ENCODE assay signal across 1 cellular context in the genomic region with DNA sequence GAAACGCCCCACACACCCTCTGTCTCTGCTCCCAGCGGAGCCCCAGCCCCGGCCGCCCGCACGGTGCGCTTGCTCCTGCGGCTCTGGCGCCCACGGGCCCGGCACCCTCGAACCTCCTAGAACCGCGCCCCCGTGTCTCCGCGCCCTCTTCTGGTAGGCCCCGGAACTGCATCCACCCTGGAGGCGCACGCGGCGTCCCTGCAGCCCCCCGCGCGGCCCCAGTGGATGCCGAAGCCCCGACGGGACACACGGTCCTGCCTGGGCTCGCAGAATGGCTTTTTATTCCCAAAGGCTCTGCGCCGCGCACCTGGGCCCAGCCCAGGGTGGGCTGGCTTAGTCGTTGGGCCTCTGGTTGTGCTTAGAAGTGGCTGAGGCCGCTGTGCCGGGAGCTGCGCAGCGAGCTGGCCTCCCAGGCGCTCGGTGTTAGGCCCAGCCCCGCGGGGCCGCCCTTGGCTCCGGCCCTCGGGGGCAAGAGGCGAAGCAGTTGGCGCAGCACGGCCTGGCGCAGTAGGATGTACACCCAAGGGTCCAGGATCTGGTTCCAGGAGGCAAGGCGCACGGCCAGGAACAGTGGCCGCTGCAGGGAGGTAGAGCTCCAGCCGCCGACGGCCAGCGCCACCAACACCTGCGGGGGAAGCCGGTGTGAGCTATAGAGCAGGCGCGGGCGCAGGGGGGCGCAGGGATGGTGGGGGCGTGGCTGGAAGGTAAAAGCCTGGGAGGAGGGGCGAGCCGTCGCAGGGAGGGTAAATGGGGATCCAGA.
TF ChIP-seq lines count a peak whose summit lies in the region.

No MANE protein-coding gene starts in this region.

TF ChIP-seq in HepG2, 621 proteins besides CTCF, POLR2A, EP300 and RAD21 (continued from another document and continues in another):
- TF ChIP-seq, protein P1, sequence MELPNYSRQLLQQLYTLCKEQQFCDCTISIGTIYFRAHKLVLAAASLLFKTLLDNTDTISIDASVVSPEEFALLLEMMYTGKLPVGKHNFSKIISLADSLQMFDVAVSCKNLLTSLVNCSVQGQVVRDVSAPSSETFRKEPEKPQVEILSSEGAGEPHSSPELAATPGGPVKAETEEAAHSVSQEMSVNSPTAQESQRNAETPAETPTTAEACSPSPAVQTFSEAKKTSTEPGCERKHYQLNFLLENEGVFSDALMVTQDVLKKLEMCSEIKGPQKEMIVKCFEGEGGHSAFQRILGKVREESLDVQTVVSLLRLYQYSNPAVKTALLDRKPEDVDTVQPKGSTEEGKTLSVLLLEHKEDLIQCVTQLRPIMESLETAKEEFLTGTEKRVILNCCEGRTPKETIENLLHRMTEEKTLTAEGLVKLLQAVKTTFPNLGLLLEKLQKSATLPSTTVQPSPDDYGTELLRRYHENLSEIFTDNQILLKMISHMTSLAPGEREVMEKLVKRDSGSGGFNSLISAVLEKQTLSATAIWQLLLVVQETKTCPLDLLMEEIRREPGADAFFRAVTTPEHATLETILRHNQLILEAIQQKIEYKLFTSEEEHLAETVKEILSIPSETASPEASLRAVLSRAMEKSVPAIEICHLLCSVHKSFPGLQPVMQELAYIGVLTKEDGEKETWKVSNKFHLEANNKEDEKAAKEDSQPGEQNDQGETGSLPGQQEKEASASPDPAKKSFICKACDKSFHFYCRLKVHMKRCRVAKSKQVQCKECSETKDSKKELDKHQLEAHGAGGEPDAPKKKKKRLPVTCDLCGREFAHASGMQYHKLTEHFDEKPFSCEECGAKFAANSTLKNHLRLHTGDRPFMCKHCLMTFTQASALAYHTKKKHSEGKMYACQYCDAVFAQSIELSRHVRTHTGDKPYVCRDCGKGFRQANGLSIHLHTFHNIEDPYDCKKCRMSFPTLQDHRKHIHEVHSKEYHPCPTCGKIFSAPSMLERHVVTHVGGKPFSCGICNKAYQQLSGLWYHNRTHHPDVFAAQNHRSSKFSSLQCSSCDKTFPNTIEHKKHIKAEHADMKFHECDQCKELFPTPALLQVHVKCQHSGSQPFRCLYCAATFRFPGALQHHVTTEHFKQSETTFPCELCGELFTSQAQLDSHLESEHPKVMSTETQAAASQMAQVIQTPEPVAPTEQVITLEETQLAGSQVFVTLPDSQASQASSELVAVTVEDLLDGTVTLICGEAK (IDR thresholded peaks at IDR 0.05) = no peak
- TF ChIP-seq, protein P1 (CRISPR knock-in tag; IDR thresholded peaks at IDR 0.05) = no peak
- TF ChIP-seq HNF4G (IDR thresholded peaks at IDR 0.05; ENCODE audit: borderline replicate concordance, low read depth, low read length) = no peak
- no peak for TF ChIP-seq HNF4G (CRISPR knock-in tag; IDR thresholded peaks at IDR 0.05; ENCODE audit: borderline replicate concordance, low read depth)
- TF ChIP-seq HNF4A (CRISPR knock-in tag; IDR thresholded peaks at IDR 0.05) = no peak
- TF ChIP-seq SMARCE1 (IDR thresholded peaks at IDR 0.05; ENCODE audit: borderline replicate concordance) = no peak
- TF ChIP-seq KLF6 (CRISPR knock-in tag; IDR thresholded peaks at IDR 0.05) = 0 out of 2 replicates have a peak, but pooled peaks have one; percentile 47
- TF ChIP-seq, protein P2, sequence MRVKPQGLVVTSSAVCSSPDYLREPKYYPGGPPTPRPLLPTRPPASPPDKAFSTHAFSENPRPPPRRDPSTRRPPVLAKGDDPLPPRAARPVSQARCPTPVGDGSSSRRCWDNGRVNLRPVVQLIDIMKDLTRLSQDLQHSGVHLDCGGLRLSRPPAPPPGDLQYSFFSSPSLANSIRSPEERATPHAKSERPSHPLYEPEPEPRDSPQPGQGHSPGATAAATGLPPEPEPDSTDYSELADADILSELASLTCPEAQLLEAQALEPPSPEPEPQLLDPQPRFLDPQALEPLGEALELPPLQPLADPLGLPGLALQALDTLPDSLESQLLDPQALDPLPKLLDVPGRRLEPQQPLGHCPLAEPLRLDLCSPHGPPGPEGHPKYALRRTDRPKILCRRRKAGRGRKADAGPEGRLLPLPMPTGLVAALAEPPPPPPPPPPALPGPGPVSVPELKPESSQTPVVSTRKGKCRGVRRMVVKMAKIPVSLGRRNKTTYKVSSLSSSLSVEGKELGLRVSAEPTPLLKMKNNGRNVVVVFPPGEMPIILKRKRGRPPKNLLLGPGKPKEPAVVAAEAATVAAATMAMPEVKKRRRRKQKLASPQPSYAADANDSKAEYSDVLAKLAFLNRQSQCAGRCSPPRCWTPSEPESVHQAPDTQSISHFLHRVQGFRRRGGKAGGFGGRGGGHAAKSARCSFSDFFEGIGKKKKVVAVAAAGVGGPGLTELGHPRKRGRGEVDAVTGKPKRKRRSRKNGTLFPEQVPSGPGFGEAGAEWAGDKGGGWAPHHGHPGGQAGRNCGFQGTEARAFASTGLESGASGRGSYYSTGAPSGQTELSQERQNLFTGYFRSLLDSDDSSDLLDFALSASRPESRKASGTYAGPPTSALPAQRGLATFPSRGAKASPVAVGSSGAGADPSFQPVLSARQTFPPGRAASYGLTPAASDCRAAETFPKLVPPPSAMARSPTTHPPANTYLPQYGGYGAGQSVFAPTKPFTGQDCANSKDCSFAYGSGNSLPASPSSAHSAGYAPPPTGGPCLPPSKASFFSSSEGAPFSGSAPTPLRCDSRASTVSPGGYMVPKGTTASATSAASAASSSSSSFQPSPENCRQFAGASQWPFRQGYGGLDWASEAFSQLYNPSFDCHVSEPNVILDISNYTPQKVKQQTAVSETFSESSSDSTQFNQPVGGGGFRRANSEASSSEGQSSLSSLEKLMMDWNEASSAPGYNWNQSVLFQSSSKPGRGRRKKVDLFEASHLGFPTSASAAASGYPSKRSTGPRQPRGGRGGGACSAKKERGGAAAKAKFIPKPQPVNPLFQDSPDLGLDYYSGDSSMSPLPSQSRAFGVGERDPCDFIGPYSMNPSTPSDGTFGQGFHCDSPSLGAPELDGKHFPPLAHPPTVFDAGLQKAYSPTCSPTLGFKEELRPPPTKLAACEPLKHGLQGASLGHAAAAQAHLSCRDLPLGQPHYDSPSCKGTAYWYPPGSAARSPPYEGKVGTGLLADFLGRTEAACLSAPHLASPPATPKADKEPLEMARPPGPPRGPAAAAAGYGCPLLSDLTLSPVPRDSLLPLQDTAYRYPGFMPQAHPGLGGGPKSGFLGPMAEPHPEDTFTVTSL (CRISPR knock-in tag; IDR thresholded peaks at IDR 0.05; ENCODE audit: borderline replicate concordance) = no peak
- TF ChIP-seq DR1 (CRISPR knock-in tag; IDR thresholded peaks at IDR 0.05) = no peak
- TF ChIP-seq, protein P3, sequence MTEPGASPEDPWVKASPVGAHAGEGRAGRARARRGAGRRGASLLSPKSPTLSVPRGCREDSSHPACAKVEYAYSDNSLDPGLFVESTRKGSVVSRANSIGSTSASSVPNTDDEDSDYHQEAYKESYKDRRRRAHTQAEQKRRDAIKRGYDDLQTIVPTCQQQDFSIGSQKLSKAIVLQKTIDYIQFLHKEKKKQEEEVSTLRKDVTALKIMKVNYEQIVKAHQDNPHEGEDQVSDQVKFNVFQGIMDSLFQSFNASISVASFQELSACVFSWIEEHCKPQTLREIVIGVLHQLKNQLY (CRISPR knock-in tag; IDR thresholded peaks at IDR 0.05) = no peak
- TF ChIP-seq, protein P4, sequence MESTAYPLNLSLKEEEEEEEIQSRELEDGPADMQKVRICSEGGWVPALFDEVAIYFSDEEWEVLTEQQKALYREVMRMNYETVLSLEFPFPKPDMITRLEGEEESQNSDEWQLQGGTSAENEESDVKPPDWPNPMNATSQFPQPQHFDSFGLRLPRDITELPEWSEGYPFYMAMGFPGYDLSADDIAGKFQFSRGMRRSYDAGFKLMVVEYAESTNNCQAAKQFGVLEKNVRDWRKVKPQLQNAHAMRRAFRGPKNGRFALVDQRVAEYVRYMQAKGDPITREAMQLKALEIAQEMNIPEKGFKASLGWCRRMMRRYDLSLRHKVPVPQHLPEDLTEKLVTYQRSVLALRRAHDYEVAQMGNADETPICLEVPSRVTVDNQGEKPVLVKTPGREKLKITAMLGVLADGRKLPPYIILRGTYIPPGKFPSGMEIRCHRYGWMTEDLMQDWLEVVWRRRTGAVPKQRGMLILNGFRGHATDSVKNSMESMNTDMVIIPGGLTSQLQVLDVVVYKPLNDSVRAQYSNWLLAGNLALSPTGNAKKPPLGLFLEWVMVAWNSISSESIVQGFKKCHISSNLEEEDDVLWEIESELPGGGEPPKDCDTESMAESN (CRISPR knock-in tag; conservative IDR thresholded peaks at IDR 0.05) = no peak
- TF ChIP-seq ZKSCAN8 (CRISPR knock-in tag; IDR thresholded peaks at IDR 0.05; ENCODE audit: borderline replicate concordance) = no peak
- TF ChIP-seq, protein P5, sequence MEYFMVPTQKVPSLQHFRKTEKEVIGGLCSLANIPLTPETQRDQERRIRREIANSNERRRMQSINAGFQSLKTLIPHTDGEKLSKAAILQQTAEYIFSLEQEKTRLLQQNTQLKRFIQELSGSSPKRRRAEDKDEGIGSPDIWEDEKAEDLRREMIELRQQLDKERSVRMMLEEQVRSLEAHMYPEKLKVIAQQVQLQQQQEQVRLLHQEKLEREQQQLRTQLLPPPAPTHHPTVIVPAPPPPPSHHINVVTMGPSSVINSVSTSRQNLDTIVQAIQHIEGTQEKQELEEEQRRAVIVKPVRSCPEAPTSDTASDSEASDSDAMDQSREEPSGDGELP (IDR thresholded peaks at IDR 0.05; ENCODE audit: borderline replicate concordance, low read depth) = no peak
- no peak for TF ChIP-seq RARG (CRISPR knock-in tag; IDR thresholded peaks at IDR 0.05; ENCODE audit: low read depth)
- no peak for TF ChIP-seq GPN1 (CRISPR knock-in tag; IDR thresholded peaks at IDR 0.05; ENCODE audit: borderline replicate concordance)
- no peak for TF ChIP-seq YEATS2 (CRISPR knock-in tag; IDR thresholded peaks at IDR 0.05; ENCODE audit: borderline replicate concordance)
- no peak for TF ChIP-seq ZNF549 (CRISPR knock-in tag; IDR thresholded peaks at IDR 0.05)
- TF ChIP-seq, protein P6, sequence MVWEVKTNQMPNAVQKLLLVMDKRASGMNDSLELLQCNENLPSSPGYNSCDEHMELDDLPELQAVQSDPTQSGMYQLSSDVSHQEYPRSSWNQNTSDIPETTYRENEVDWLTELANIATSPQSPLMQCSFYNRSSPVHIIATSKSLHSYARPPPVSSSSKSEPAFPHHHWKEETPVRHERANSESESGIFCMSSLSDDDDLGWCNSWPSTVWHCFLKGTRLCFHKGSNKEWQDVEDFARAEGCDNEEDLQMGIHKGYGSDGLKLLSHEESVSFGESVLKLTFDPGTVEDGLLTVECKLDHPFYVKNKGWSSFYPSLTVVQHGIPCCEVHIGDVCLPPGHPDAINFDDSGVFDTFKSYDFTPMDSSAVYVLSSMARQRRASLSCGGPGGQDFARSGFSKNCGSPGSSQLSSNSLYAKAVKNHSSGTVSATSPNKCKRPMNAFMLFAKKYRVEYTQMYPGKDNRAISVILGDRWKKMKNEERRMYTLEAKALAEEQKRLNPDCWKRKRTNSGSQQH (CRISPR knock-in tag; IDR thresholded peaks at IDR 0.05; ENCODE audit: low read depth) = no peak
- no peak for TF ChIP-seq ELF3 (CRISPR knock-in tag; IDR thresholded peaks at IDR 0.05)
- no peak for TF ChIP-seq RCOR2 (CRISPR knock-in tag; IDR thresholded peaks at IDR 0.05)
- TF ChIP-seq, protein P7, sequence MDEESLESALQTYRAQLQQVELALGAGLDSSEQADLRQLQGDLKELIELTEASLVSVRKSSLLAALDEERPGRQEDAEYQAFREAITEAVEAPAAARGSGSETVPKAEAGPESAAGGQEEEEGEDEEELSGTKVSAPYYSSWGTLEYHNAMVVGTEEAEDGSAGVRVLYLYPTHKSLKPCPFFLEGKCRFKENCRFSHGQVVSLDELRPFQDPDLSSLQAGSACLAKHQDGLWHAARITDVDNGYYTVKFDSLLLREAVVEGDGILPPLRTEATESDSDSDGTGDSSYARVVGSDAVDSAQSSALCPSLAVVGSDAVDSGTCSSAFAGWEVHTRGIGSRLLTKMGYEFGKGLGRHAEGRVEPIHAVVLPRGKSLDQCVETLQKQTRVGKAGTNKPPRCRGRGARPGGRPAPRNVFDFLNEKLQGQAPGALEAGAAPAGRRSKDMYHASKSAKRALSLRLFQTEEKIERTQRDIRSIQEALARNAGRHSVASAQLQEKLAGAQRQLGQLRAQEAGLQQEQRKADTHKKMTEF (CRISPR knock-in tag; IDR thresholded peaks at IDR 0.05) = peak; percentile 48; the same call in 1 of the 2 replicates
- no peak for TF ChIP-seq ZNF460 (CRISPR knock-in tag; IDR thresholded peaks at IDR 0.05; ENCODE audit: borderline replicate concordance)
- no peak for TF ChIP-seq RBAK (CRISPR knock-in tag; IDR thresholded peaks at IDR 0.05)
- TF ChIP-seq, protein P8, sequence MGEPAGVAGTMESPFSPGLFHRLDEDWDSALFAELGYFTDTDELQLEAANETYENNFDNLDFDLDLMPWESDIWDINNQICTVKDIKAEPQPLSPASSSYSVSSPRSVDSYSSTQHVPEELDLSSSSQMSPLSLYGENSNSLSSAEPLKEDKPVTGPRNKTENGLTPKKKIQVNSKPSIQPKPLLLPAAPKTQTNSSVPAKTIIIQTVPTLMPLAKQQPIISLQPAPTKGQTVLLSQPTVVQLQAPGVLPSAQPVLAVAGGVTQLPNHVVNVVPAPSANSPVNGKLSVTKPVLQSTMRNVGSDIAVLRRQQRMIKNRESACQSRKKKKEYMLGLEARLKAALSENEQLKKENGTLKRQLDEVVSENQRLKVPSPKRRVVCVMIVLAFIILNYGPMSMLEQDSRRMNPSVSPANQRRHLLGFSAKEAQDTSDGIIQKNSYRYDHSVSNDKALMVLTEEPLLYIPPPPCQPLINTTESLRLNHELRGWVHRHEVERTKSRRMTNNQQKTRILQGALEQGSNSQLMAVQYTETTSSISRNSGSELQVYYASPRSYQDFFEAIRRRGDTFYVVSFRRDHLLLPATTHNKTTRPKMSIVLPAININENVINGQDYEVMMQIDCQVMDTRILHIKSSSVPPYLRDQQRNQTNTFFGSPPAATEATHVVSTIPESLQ (CRISPR knock-in tag; conservative IDR thresholded peaks at IDR 0.05) = no peak
- TF ChIP-seq MEF2D (CRISPR knock-in tag; IDR thresholded peaks at IDR 0.05) = no peak
